Comparison of ENCODE assay signal across 8 cellular contexts in the genomic region with DNA sequence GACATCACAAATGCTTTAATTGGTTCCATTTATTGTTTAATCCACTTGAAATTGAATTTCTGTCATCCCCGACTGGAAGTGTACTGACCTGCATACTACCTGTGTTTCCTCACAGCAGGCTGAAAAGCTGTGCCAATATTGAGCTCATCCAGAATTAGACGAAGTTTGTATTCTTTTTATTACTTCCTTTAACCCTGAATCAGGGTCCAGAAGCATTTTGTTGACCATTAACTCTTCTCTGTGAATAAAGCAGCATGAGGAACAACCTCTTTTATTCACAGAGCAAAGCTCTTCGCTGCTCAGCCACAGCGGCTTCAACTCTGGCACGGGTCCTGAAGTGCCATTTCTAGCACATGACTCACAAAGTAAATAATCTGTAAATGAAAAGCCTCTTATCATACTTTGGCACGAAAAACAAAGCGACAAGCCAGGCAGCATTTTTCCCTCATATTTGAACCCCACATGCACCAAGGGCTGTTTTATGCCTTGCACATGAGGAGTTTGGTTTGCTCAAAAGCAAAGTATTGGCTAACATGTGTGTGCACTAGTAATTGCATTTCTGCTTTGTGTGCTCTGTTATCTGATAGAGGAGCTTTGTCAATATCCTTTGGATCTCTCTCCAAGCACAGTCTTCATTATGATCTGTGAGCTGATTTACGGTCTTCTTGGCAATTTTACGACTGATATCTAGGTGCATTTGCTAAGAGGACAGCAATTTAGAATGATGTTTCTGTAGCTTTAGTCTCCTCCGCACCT. TPM values are rescaled to one million over a fixed set of nuclear protein-coding genes. Genes with fewer than 3 reads are reported as not detected.
DNase-seq lines count a peak whose midpoint lies in the region; TF ChIP-seq lines count a peak whose summit lies in the region.

No MANE protein-coding gene starts in this region.

- H3K4me3 ChIP-seq in astrocyte of the spinal cord (ENCODE audit: low read depth, low read length): peak overlapping the region; percentile 26

- in situ Hi-C loops in astrocyte of the spinal cord (cut with HindIII; ENCODE audit: low sequenced_read_pairs): no loop called here

- H3K36me3 Mint-ChIP-seq in activated T-helper 1 cell treated with anti-CD3 and anti-CD28 coated beads, Interleukin-12 subunit alpha, Interleukin-12 subunit beta, Interleukin-2, Interleukin-4 antibody, amounts not matched to agents 30 ng/mL and 10 ng/mL and 1 ng/mL, durations not matched to agents 14 hours and 24 hours and 36 hours (ENCODE audit: low read depth): no peaks in the 10 kb centered on the region

- H3K27me3 Mint-ChIP-seq in activated T-helper 1 cell treated with anti-CD3 and anti-CD28 coated beads, Interleukin-12 subunit alpha, Interleukin-12 subunit beta, Interleukin-2, Interleukin-4 antibody, amounts not matched to agents 30 ng/mL and 10 ng/mL and 1 ng/mL, durations not matched to agents 14 hours and 24 hours and 36 hours (ENCODE audit: insufficient read depth): peaks cover 35% of the 10 kb centered on the region

- DNase-seq in NCI-H187 (lab: John Stamatoyannopoulos, UW) (peak; percentile 51 to 76), astrocyte of the spinal cord (ENCODE audit: low read depth, low spot score) (peak; percentile 94), hippocampal formation (lab: John Stamatoyannopoulos, UW) (peak; percentile 4 to 35), stromal cell of bone marrow (ENCODE audit: low read depth) (peak; percentile 86), AML-193 (lab: John Stamatoyannopoulos, UW) (no peak), mesenteric fat pad (ENCODE audit: low spot score) (no peak)
- DNase-seq in activated T-helper 1 cell treated with anti-CD3 and anti-CD28 coated beads, Interleukin-12 subunit alpha, Interleukin-12 subunit beta, Interleukin-2, Interleukin-4 antibody, amounts not matched to agents 30 ng/mL and 10 ng/mL and 1 ng/mL, durations not matched to agents 14 hours and 24 hours and 36 hours (ENCODE audit: low spot score): no peak

- H3K9me3 Mint-ChIP-seq in activated T-helper 1 cell treated with anti-CD3 and anti-CD28 coated beads, Interleukin-12 subunit alpha, Interleukin-12 subunit beta, Interleukin-2, Interleukin-4 antibody, amounts not matched to agents 30 ng/mL and 10 ng/mL and 1 ng/mL, durations not matched to agents 14 hours and 24 hours and 36 hours: no peaks in the 10 kb centered on the region

- H3K4me1 Mint-ChIP-seq in activated T-helper 1 cell treated with anti-CD3 and anti-CD28 coated beads, Interleukin-12 subunit alpha, Interleukin-12 subunit beta, Interleukin-2, Interleukin-4 antibody, amounts not matched to agents 30 ng/mL and 10 ng/mL and 1 ng/mL, durations not matched to agents 14 hours and 24 hours and 36 hours (ENCODE audit: low read depth): peaks cover 5% of the 10 kb centered on the region

- TF ChIP-seq CTCF in C4-2B (conservative IDR thresholded peaks at IDR 0.05): no peak; the same call in 1 of the 2 replicates
- TF ChIP-seq CTCF in astrocyte of the spinal cord (IDR thresholded peaks at IDR 0.05; ENCODE audit: low read depth, low read length): no peak

- peak overlapping the region; percentile 83 for H3K27ac ChIP-seq in C4-2B

- H3K27ac Mint-ChIP-seq in activated T-helper 1 cell treated with anti-CD3 and anti-CD28 coated beads, Interleukin-12 subunit alpha, Interleukin-12 subunit beta, Interleukin-2, Interleukin-4 antibody, amounts not matched to agents 30 ng/mL and 10 ng/mL and 1 ng/mL, durations not matched to agents 14 hours and 24 hours and 36 hours: no peak overlapping the region

- intact Hi-C loops in activated T-helper 1 cell treated with anti-CD3 and anti-CD28 coated beads, Interleukin-12 subunit alpha, Interleukin-12 subunit beta, Interleukin-2, Interleukin-4 antibody, amounts not matched to agents 30 ng/mL and 10 ng/mL and 1 ng/mL, durations not matched to agents 14 hours and 24 hours and 36 hours (cut with micrococcal nuclease): no loop called here

- no peak overlapping the region for H3K4me3 Mint-ChIP-seq in activated T-helper 1 cell treated with anti-CD3 and anti-CD28 coated beads, Interleukin-12 subunit alpha, Interleukin-12 subunit beta, Interleukin-2, Interleukin-4 antibody, amounts not matched to agents 30 ng/mL and 10 ng/mL and 1 ng/mL, durations not matched to agents 14 hours and 24 hours and 36 hours

RNA-seq across cellular contexts. Expression of a gene that starts 33.0 kb away (rescaled TPM):
- not detected in 2 replicates for total RNA-seq in activated T-helper 1 cell treated with anti-CD3 and anti-CD28 coated beads, Interleukin-12 subunit alpha, Interleukin-12 subunit beta, Interleukin-2, Interleukin-4 antibody, amounts not matched to agents 30 ng/mL and 10 ng/mL and 1 ng/mL, durations not matched to agents 14 hours and 24 hours and 36 hours
- 17.5 TPM for total RNA-seq in mesenteric fat pad

RNA-seq across cellular contexts. Expression of a gene that starts 52.4 kb away (rescaled TPM):
- total RNA-seq in activated T-helper 1 cell treated with anti-CD3 and anti-CD28 coated beads, Interleukin-12 subunit alpha, Interleukin-12 subunit beta, Interleukin-2, Interleukin-4 antibody, amounts not matched to agents 30 ng/mL and 10 ng/mL and 1 ng/mL, durations not matched to agents 14 hours and 24 hours and 36 hours: 171 and 178 TPM in 2 replicates
- 57.4 TPM for total RNA-seq in mesenteric fat pad

RNA-seq across cellular contexts. Expression of a gene that starts 57.8 kb away (rescaled TPM):
- total RNA-seq in activated T-helper 1 cell treated with anti-CD3 and anti-CD28 coated beads, Interleukin-12 subunit alpha, Interleukin-12 subunit beta, Interleukin-2, Interleukin-4 antibody, amounts not matched to agents 30 ng/mL and 10 ng/mL and 1 ng/mL, durations not matched to agents 14 hours and 24 hours and 36 hours: 17.9 and 19.5 TPM in 2 replicates
- 0.58 TPM for total RNA-seq in mesenteric fat pad

Comparison
In these comparisons a context has a peak if more than half of its experiments do, and no peak if none do; other contexts are left out.
1. DNase-seq: peak in NCI-H187 (2 of 2), astrocyte of the spinal cord (single experiment), hippocampal formation (2 of 2) and stromal cell of bone marrow (single experiment); none in AML-193 (0 of 2), activated T-helper 1 cell treated with anti-CD3 and anti-CD28 coated beads, Interleukin-12 subunit alpha, Interleukin-12 subunit beta, Interleukin-2, Interleukin-4 antibody, amounts not matched to agents 30 ng/mL and 10 ng/mL and 1 ng/mL, durations not matched to agents 14 hours and 24 hours and 36 hours (single experiment) and mesenteric fat pad (single experiment).
2. RNA of a gene that starts 33.0 kb away (total RNA-seq): 17.5 TPM in mesenteric fat pad (single experiment); not detected in activated T-helper 1 cell treated with anti-CD3 and anti-CD28 coated beads, Interleukin-12 subunit alpha, Interleukin-12 subunit beta, Interleukin-2, Interleukin-4 antibody, amounts not matched to agents 30 ng/mL and 10 ng/mL and 1 ng/mL, durations not matched to agents 14 hours and 24 hours and 36 hours; every median in the first group is over 10 times any median in the second.
3. RNA of a gene that starts 57.8 kb away (total RNA-seq): 17.9 to 19.5 TPM in activated T-helper 1 cell treated with anti-CD3 and anti-CD28 coated beads, Interleukin-12 subunit alpha, Interleukin-12 subunit beta, Interleukin-2, Interleukin-4 antibody, amounts not matched to agents 30 ng/mL and 10 ng/mL and 1 ng/mL, durations not matched to agents 14 hours and 24 hours and 36 hours; 0.58 TPM in mesenteric fat pad (single experiment); every median in the first group is over 10 times any median in the second.